In the genomic region with DNA sequence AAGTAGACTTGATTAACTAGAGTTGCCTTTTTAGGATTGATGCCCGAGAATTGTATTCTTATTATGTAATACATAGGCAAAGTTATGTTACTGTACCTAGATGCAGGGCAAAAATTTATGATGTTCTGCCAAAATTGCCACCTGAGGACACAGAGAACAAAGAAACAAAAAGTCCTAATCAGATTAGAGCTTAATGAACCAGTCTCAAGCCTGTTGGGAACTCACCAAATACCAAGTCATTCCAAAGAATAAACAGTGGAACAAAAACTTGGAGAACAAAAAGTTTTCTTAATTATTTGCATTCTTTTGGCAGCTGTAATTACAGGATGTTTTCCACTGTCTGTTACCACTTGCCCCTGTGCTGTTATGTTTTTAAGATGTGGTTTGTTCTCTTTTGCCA, we compare ENCODE assay signal across 25 cellular contexts.
"Had no signal": no experiment of that assay in that cellular context is flagged by ENCODE, and none has a peak within 500 bp of the region (broad histone marks: within the 10 kb centered on the region; RNA-seq: fewer than 3 reads in every experiment).

No MANE protein-coding gene starts in this region.

- H3K27ac ChIP-seq: adrenal gland, breast epithelium had no signal

- H3K27me3 ChIP-seq: adrenal gland, breast epithelium had no signal

- H3K4me3 ChIP-seq: adrenal gland, breast epithelium had no signal

- H3K4me1 ChIP-seq: adrenal gland, breast epithelium had no signal

- H3K27me3 Mint-ChIP-seq: activated CD8-positive, alpha-beta T cell treated with anti-CD3 and anti-CD28 coated beads for 36 hours; activated naive CD8-positive, alpha-beta T cell treated with anti-CD3 and anti-CD28 coated beads for 36 hours had no signal

- DNase-seq: activated CD4-positive, alpha-beta T cell treated with anti-CD3 and anti-CD28 coated beads for 4 hours; activated CD8-positive, alpha-beta memory T cell treated with anti-CD3 and anti-CD28 coated beads, Interleukin-2, amount 50 U/mL, for 4 hours; activated CD8-positive, alpha-beta T cell treated with anti-CD3 and anti-CD28 coated beads for 36 hours; activated gamma-delta T cell treated with Interleukin-2 at 50 U/mL for 16 hours; activated naive CD4-positive, alpha-beta T cell treated with anti-CD3 and anti-CD28 coated beads, Interleukin-2, amount 10 ng/mL, durations not matched to agents 7 days and 5 days; activated naive CD8-positive, alpha-beta T cell treated with anti-CD3 and anti-CD28 coated beads for 36 hours; activated T-cell treated with anti-CD3 and anti-CD28 coated beads, Interleukin-2, amount 50 U/mL, for 72 hours; adrenal gland; anterior cingulate cortex; caudate nucleus; Karpas-422; NCI-H1092; NCI-H1417; NCI-H2029; NCI-H2107; NCI-H345; NCI-H510A; NCI-H526 treated with DMSO at 0.1 percent for 48 hours; NCI-H82; NK-92 treated with Interleukin-12 subunit alpha and Interleukin-12 subunit beta, amount 100 ng/mL, for 24 hours; SHP77 treated with DMSO at 0.1 percent for 48 hours had no signal

- H3K4me1 Mint-ChIP-seq: activated naive CD4-positive, alpha-beta T cell treated with anti-CD3 and anti-CD28 coated beads, Interleukin-2, amount 10 ng/mL, durations not matched to agents 7 days and 5 days; activated naive CD8-positive, alpha-beta T cell treated with anti-CD3 and anti-CD28 coated beads for 36 hours had no signal

- H3K27ac Mint-ChIP-seq: activated CD8-positive, alpha-beta T cell treated with anti-CD3 and anti-CD28 coated beads for 36 hours; activated naive CD4-positive, alpha-beta T cell treated with anti-CD3 and anti-CD28 coated beads, Interleukin-2, amount 10 ng/mL, durations not matched to agents 7 days and 5 days; activated naive CD8-positive, alpha-beta T cell treated with anti-CD3 and anti-CD28 coated beads for 36 hours; activated T-cell treated with anti-CD3 and anti-CD28 coated beads, Interleukin-2, amount 50 U/mL, for 72 hours; activated T-helper 2 cell treated with anti-CD3 and anti-CD28 coated beads, Interferon-gamma antibody, Interleukin-2, Interleukin-4, amounts not matched to agents 10 μg/mL and 5 μg/mL and 100 μg/mL, durations not matched to agents 14 hours and 24 hours and 36 hours; T-helper 1 cell treated with Interleukin-12 subunit alpha and Interleukin-12 subunit beta and Interleukin-4 antibody, amounts not matched to agents 30 μg/mL and 1 μg/mL, for 36 hours had no signal

- H3K36me3 Mint-ChIP-seq: activated naive CD4-positive, alpha-beta T cell treated with anti-CD3 and anti-CD28 coated beads, Interleukin-2, amount 10 ng/mL, durations not matched to agents 7 days and 5 days; activated naive CD8-positive, alpha-beta T cell treated with anti-CD3 and anti-CD28 coated beads for 36 hours had no signal

- H3K4me3 Mint-ChIP-seq: activated CD8-positive, alpha-beta T cell treated with anti-CD3 and anti-CD28 coated beads for 36 hours; activated naive CD4-positive, alpha-beta T cell treated with anti-CD3 and anti-CD28 coated beads, Interleukin-2, amount 10 ng/mL, durations not matched to agents 7 days and 5 days; activated naive CD8-positive, alpha-beta T cell treated with anti-CD3 and anti-CD28 coated beads for 36 hours; activated T-cell treated with anti-CD3 and anti-CD28 coated beads, Interleukin-2, amount 50 U/mL, for 72 hours; T-helper 1 cell treated with Interleukin-12 subunit alpha and Interleukin-12 subunit beta and Interleukin-4 antibody, amounts not matched to agents 30 μg/mL and 1 μg/mL, for 36 hours had no signal

- H3K9me3 ChIP-seq: adrenal gland, breast epithelium had no signal

- H3K9me3 Mint-ChIP-seq: activated CD8-positive, alpha-beta T cell treated with anti-CD3 and anti-CD28 coated beads for 36 hours; activated naive CD4-positive, alpha-beta T cell treated with anti-CD3 and anti-CD28 coated beads, Interleukin-2, amount 10 ng/mL, durations not matched to agents 7 days and 5 days; activated naive CD8-positive, alpha-beta T cell treated with anti-CD3 and anti-CD28 coated beads for 36 hours; activated T-cell treated with anti-CD3 and anti-CD28 coated beads, Interleukin-2, amount 50 U/mL, for 72 hours; activated T-helper 2 cell treated with anti-CD3 and anti-CD28 coated beads, Interferon-gamma antibody, Interleukin-2, Interleukin-4, amounts not matched to agents 10 μg/mL and 5 μg/mL and 100 μg/mL, durations not matched to agents 14 hours and 24 hours and 36 hours; T-helper 1 cell treated with Interleukin-12 subunit alpha and Interleukin-12 subunit beta and Interleukin-4 antibody, amounts not matched to agents 30 μg/mL and 1 μg/mL, for 36 hours had no signal

- H3K36me3 ChIP-seq: adrenal gland, breast epithelium had no signal

- ATAC-seq: activated CD4-positive, CD25-positive, alpha-beta regulatory T cell treated with anti-CD3 and anti-CD28 coated beads, Interleukin-2, amount 50 U/mL, for 24 hours; activated CD8-positive, alpha-beta T cell treated with anti-CD3 and anti-CD28 coated beads for 36 hours; activated T-cell treated with anti-CD3 and anti-CD28 coated beads, Interleukin-2, amount 50 U/mL, for 72 hours had no signal
